11 cellular contexts compared by ENCODE assay signal in genomic region chr5:150286820-150287219, GRCh38. TPM values are rescaled to one million over a fixed set of nuclear protein-coding genes. Genes with fewer than 3 reads are reported as not detected.
DNase-seq lines count a peak whose midpoint lies in the region; ATAC-seq and TF ChIP-seq lines count a peak whose summit lies in the region.
"Had no signal": no experiment of that assay in that cellular context is flagged by ENCODE, and none has a peak within 500 bp of the region (broad histone marks: within the 10 kb centered on the region; RNA-seq: fewer than 3 reads in every experiment).

No MANE protein-coding gene starts in this region.

- POLR2A ChIA-PET in A673 (lab: Charles Lee; ENCODE audit: low non-redundant PET), result no interaction called here

- H3K9me3 Mint-ChIP-seq in activated T-helper 2 cell treated with anti-CD3 and anti-CD28 coated beads, Interferon-gamma antibody, Interleukin-2, Interleukin-4, amounts not matched to agents 10 μg/mL and 5 μg/mL and 100 μg/mL, durations not matched to agents 14 hours and 24 hours and 36 hours, result no peaks in the 10 kb centered on the region

- no TSS peak for BruUV-seq in A673 (replicated peaks; lab: Mats Ljungman, UMichigan)

- TF ChIP-seq CTCF in A673 (conservative IDR thresholded peaks at IDR 0.05; ENCODE audit: low read depth, low read length) (peak; percentile 29; the same call in 1 of the 2 replicates), VCaP (conservative IDR thresholded peaks at IDR 0.05) (peak; percentile 55)

- H3K27me3 Mint-ChIP-seq in activated T-helper 2 cell treated with anti-CD3 and anti-CD28 coated beads, Interferon-gamma antibody, Interleukin-2, Interleukin-4, amounts not matched to agents 10 μg/mL and 5 μg/mL and 100 μg/mL, durations not matched to agents 14 hours and 24 hours and 36 hours (ENCODE audit: low read depth), result peaks cover 3% of the 10 kb centered on the region

- peak; percentile 67 for ATAC-seq in GM18867 (IDR thresholded peaks at IDR 0.05; ENCODE audit: unreplicated experiment)
- ATAC-seq in GM21576 (IDR thresholded peaks at IDR 0.05; ENCODE audit: unreplicated experiment), result no peak

- no peaks in the 10 kb centered on the region for H3K36me3 Mint-ChIP-seq in activated T-helper 2 cell treated with anti-CD3 and anti-CD28 coated beads, Interferon-gamma antibody, Interleukin-2, Interleukin-4, amounts not matched to agents 10 μg/mL and 5 μg/mL and 100 μg/mL, durations not matched to agents 14 hours and 24 hours and 36 hours (ENCODE audit: low read depth)

- no peaks in the 10 kb centered on the region for H3K36me3 ChIP-seq in A673 (ENCODE audit: insufficient read depth, low read length, poor library complexity, severe bottlenecking)

- H3K27ac Mint-ChIP-seq in activated T-helper 2 cell treated with anti-CD3 and anti-CD28 coated beads, Interferon-gamma antibody, Interleukin-2, Interleukin-4, amounts not matched to agents 10 μg/mL and 5 μg/mL and 100 μg/mL, durations not matched to agents 14 hours and 24 hours and 36 hours, result no peak overlapping the region

- intact Hi-C loops in A673 (cut with micrococcal nuclease; ENCODE audit: unreplicated experiment), result no loop called here
- intact Hi-C loops in activated T-helper 2 cell treated with anti-CD3 and anti-CD28 coated beads, Interferon-gamma antibody, Interleukin-2, Interleukin-4, amounts not matched to agents 10 μg/mL and 5 μg/mL and 100 μg/mL, durations not matched to agents 14 hours and 24 hours and 36 hours (cut with micrococcal nuclease), result no loop called here

- no peak overlapping the region for H3K4me3 ChIP-seq in A673 (ENCODE audit: low read depth, low read length, poor library complexity, severe bottlenecking)

- CTCF ChIA-PET in A673 (lab: Charles Lee), result no interaction called here

- H3K9me3 ChIP-seq in A673 (ENCODE audit: low read depth, low read length, poor library complexity, severe bottlenecking), result no peaks in the 10 kb centered on the region

- no peaks in the 10 kb centered on the region for H3K4me1 Mint-ChIP-seq in activated T-helper 2 cell treated with anti-CD3 and anti-CD28 coated beads, Interferon-gamma antibody, Interleukin-2, Interleukin-4, amounts not matched to agents 10 μg/mL and 5 μg/mL and 100 μg/mL, durations not matched to agents 14 hours and 24 hours and 36 hours (ENCODE audit: low read depth)

- no peaks in the 10 kb centered on the region for H3K27me3 ChIP-seq in A673 (replicated peaks; ENCODE audit: insufficient read depth, low read depth, low read length, poor library complexity)

- H3K27ac ChIP-seq in A673 (ENCODE audit: low read depth, low read length, poor library complexity, severe bottlenecking) (no peak overlapping the region), VCaP (no peak overlapping the region)

- no peak overlapping the region for H3K4me3 Mint-ChIP-seq in activated T-helper 2 cell treated with anti-CD3 and anti-CD28 coated beads, Interferon-gamma antibody, Interleukin-2, Interleukin-4, amounts not matched to agents 10 μg/mL and 5 μg/mL and 100 μg/mL, durations not matched to agents 14 hours and 24 hours and 36 hours (ENCODE audit: low read depth)

- H3K4me1 ChIP-seq in A673 (ENCODE audit: insufficient read depth, low read length, poor library complexity, severe bottlenecking), result no peaks in the 10 kb centered on the region

- no peak for DNase-seq in A673 (ENCODE audit: low spot score)
- peak; percentile 81 for DNase-seq in iPS-NIHi11 (ENCODE audit: low spot score)
- DNase-seq in activated T-helper 2 cell treated with anti-CD3 and anti-CD28 coated beads, Interferon-gamma antibody, Interleukin-2, Interleukin-4, amounts not matched to agents 10 μg/mL and 5 μg/mL and 100 μg/mL, durations not matched to agents 14 hours and 24 hours and 36 hours (ENCODE audit: low spot score), result no peak
- no peak for DNase-seq in activated CD4-positive, alpha-beta T cell treated with anti-CD3 and anti-CD28 coated beads, Interleukin-2, amount 50 U/mL, for 1 hour
- DNase-seq in NCI-H128 (lab: John Stamatoyannopoulos, UW; ENCODE audit: unreplicated experiment), result no peak
- DNase-seq: activated CD4-positive, CD25-positive, alpha-beta regulatory T cell treated with anti-CD3 and anti-CD28 coated beads, Interleukin-2, amount 50 U/mL, for 72 hours; stimulated activated CD4-positive, alpha-beta T cell treated with anti-CD3 and anti-CD28 coated beads, Interleukin-1b, Interleukin-23, amount 100 ng/mL, for 48 hours had no signal

RNA-seq across cellular contexts. Expression of gene CAMK2A, which starts 2.8 kb away (rescaled TPM):
- not detected in 2 replicates for total RNA-seq in A673 (2021)
- total RNA-seq in activated T-helper 2 cell treated with anti-CD3 and anti-CD28 coated beads, Interferon-gamma antibody, Interleukin-2, Interleukin-4, amounts not matched to agents 10 μg/mL and 5 μg/mL and 100 μg/mL, durations not matched to agents 14 hours and 24 hours and 36 hours, result not detected in 2 replicates
- total RNA-seq: HT1080 had no signal

RNA-seq across cellular contexts. Expression of gene ARSI, which starts 15.9 kb away (rescaled TPM):
- 0.15 and 0.30 TPM in 2 replicates for total RNA-seq in A673 (2021)
- not detected in 2 replicates for total RNA-seq in activated T-helper 2 cell treated with anti-CD3 and anti-CD28 coated beads, Interferon-gamma antibody, Interleukin-2, Interleukin-4, amounts not matched to agents 10 μg/mL and 5 μg/mL and 100 μg/mL, durations not matched to agents 14 hours and 24 hours and 36 hours
